Comparison of ENCODE assay signal across 18 cellular contexts in genomic region chr3:30597769-30598134, GRCh38. TPM values are rescaled to one million over a fixed set of nuclear protein-coding genes. Genes with fewer than 3 reads are reported as not detected.
A peak's percentile ranks its signal among the peaks of the same experiment; 100 is the strongest.
DNase-seq lines count a peak whose midpoint lies in the region; ATAC-seq, FAIRE-seq and TF ChIP-seq lines count a peak whose summit lies in the region.
"Had no signal": no experiment of that assay in that cellular context is flagged by ENCODE, and none has a peak within 500 bp of the region (broad histone marks: within the 10 kb centered on the region; RNA-seq: fewer than 3 reads in every experiment).

No MANE protein-coding gene starts in this region.

- H3K9ac ChIP-seq in keratinocyte (ENCODE audit: control insufficient read depth, extremely low read depth, insufficient read depth, low read length) (peak overlapping the region; percentile 45), smooth muscle cell (ENCODE audit: low read depth) (peak overlapping the region; percentile 22)

- CTCF ChIA-PET in Calu3 (lab: Charles Lee), result interaction anchor here (0.6 to 1.1 kb wide), 2 partner anchors 9 to 16 kb away, joined by 3 to 4 read pairs; partner anchors contain the start of gene TGFBR2
- CTCF ChIA-PET in T-cell (lab: Charles Lee), result no interaction called here
- CTCF ChIA-PET in activated CD8-positive, alpha-beta memory T cell treated with anti-CD3 and anti-CD28 coated beads, Interleukin-2, amount 10 ng/mL, durations not matched to agents 7 days and 5 days (lab: Charles Lee), result interaction anchor here (0.6 kb wide), 1 partner anchor 1936 kb away, joined by 4 read pairs; no protein-coding TSS in a partner anchor

- H3K79me2 ChIP-seq in keratinocyte (ENCODE audit: control insufficient read depth, insufficient read depth, low read length) (no peaks in the 10 kb centered on the region), smooth muscle cell (ENCODE audit: low read depth) (no peaks in the 10 kb centered on the region)

- ATAC-seq in T-cell (replicated peaks in 1 of 4), result no peak
- ATAC-seq in HG03521 (IDR thresholded peaks at IDR 0.05; ENCODE audit: unreplicated experiment), result no peak
- ATAC-seq in activated CD8-positive, alpha-beta memory T cell treated with anti-CD3 and anti-CD28 coated beads, Interleukin-2, amount 10 ng/mL, durations not matched to agents 7 days and 5 days, result no peak
- ATAC-seq in HG02938 (IDR thresholded peaks at IDR 0.05; ENCODE audit: unreplicated experiment), result no peak
- ATAC-seq: GM12878; stimulated activated naive CD8-positive, alpha-beta T cell treated with anti-CD3 and anti-CD28 coated beads, Interleukin-15, Interleukin-2, amounts not matched to agents 100 U/mL and 50 U/mL, for 24 hours had no signal

- dilution Hi-C loops in keratinocyte (cut with MboI; ENCODE audit: extremely low pct_ligation_motif_present, low sequenced_read_pairs), result no loop called here

- BruUV-seq in Calu3 (replicated peaks; lab: Mats Ljungman, UMichigan), result no TSS peak

- POLR2A ChIA-PET in T-cell (lab: Charles Lee), result no interaction called here

- DNase-seq in Calu3 (no peak), SJSA1 (ENCODE audit: low read depth in 1 of 2, low spot score in 2 of 2) (no peak), keratinocyte (ENCODE audit: low read depth, low spot score) (no peak), smooth muscle cell (lab: John Stamatoyannopoulos, UW; ENCODE audit: unreplicated experiment) (no peak), T-cell (no peak)
- DNase-seq in activated CD8-positive, alpha-beta memory T cell treated with anti-CD3 and anti-CD28 coated beads, Interleukin-2, amount 10 ng/mL, durations not matched to agents 7 days and 5 days, result no peak
- DNase-seq: activated CD4-positive, alpha-beta T cell treated with anti-CD3 and anti-CD28 coated beads for 4 hours; activated naive CD4-positive, alpha-beta T cell treated with Interleukin-2 at 50 U/mL for 16 hours; NCI-H187; NCI-H446 treated with DMSO at 0.1 percent for 48 hours; stimulated activated naive CD8-positive, alpha-beta T cell treated with anti-CD3 and anti-CD28 coated beads, Interleukin-15, Interleukin-2, amounts not matched to agents 100 U/mL and 50 U/mL, for 24 hours had no signal

- H3K36me3 ChIP-seq in SJSA1 (no peaks in the 10 kb centered on the region), keratinocyte (ENCODE audit: control insufficient read depth in 2 of 2, extremely low read depth in 1 of 2, insufficient read depth in 2 of 2, low read length in 2 of 2) (no peaks in the 10 kb centered on the region), smooth muscle cell (ENCODE audit: low read depth) (no peaks in the 10 kb centered on the region)

- H3F3A ChIP-seq in smooth muscle cell (ENCODE audit: low read depth), result no peaks in the 10 kb centered on the region

- TF ChIP-seq CTCF in Calu3 (IDR thresholded peaks at IDR 0.05; ENCODE audit: unreplicated experiment), result no peak
- no peak for TF ChIP-seq CTCF in keratinocyte (optimal IDR thresholded peaks at IDR 0.05 in 1 of 3, IDR thresholded peaks at IDR 0.05 in 1 of 3, conservative IDR thresholded peaks at IDR 0.05 in 1 of 3; ENCODE audit: extremely low read depth in 1 of 3, insufficient read depth in 2 of 3, low read length in 3 of 3)
- TF ChIP-seq CTCF in smooth muscle cell (IDR thresholded peaks at IDR 0.05; ENCODE audit: borderline replicate concordance, insufficient read depth, poor library complexity, severe bottlenecking), result no peak

- H3K4me1 Mint-ChIP-seq in Calu3 (ENCODE audit: low read depth, unreplicated experiment) (peaks cover 48% of the 10 kb centered on the region), T-cell (peaks cover 33 to 41% (median 40%) of the 10 kb centered on the region in 3 donors)
- peaks cover 22% of the 10 kb centered on the region for H3K4me1 Mint-ChIP-seq in activated CD8-positive, alpha-beta memory T cell treated with anti-CD3 and anti-CD28 coated beads, Interleukin-2, amount 10 ng/mL, durations not matched to agents 7 days and 5 days

- H3K27ac ChIP-seq in SJSA1 (0 out of 2 replicates have a peak overlapping the region, but pooled peaks have one; percentile 7), keratinocyte (ENCODE audit: control insufficient read depth, insufficient read depth, low read length) (peak overlapping the region; percentile 75), smooth muscle cell (ENCODE audit: low read depth) (peak overlapping the region; percentile 61)

- intact Hi-C loops in Calu3 (cut with micrococcal nuclease; ENCODE audit: unreplicated experiment), result loop anchor here (1.0 to 5.0 kb wide), 2 partner anchors 58 to 105 kb away; no protein-coding TSS in a partner anchor

- no peaks in the 10 kb centered on the region for H3K27me3 Mint-ChIP-seq in Calu3 (ENCODE audit: unreplicated experiment)
- H3K27me3 Mint-ChIP-seq in T-cell, result no peaks in the 10 kb centered on the region
- H3K27me3 Mint-ChIP-seq in activated CD8-positive, alpha-beta memory T cell treated with anti-CD3 and anti-CD28 coated beads, Interleukin-2, amount 10 ng/mL, durations not matched to agents 7 days and 5 days, result no peaks in the 10 kb centered on the region
- H3K27me3 Mint-ChIP-seq: IgD-negative memory B cell, memory B cell had no signal

- no peaks in the 10 kb centered on the region for H3K9me1 ChIP-seq in keratinocyte (ENCODE audit: control insufficient read depth, extremely low read depth, insufficient read depth, low read length)

- H3K4me1 ChIP-seq in SJSA1 (replicated peaks) (peaks cover 10% of the 10 kb centered on the region), keratinocyte (ENCODE audit: control insufficient read depth, extremely low read depth, insufficient read depth, low read length) (peaks cover 31% of the 10 kb centered on the region), smooth muscle cell (ENCODE audit: low read depth) (peaks cover 8% of the 10 kb centered on the region)

- no peak overlapping the region for H2AFZ ChIP-seq in keratinocyte (ENCODE audit: control insufficient read depth, low read length)
- no peak overlapping the region for H2AFZ ChIP-seq in smooth muscle cell (ENCODE audit: low read depth)

- H3K4me2 ChIP-seq in keratinocyte (ENCODE audit: control insufficient read depth, extremely low read depth, insufficient read depth, low read depth, low read length) (peak overlapping the region; percentile 56), smooth muscle cell (peak overlapping the region; percentile 61)

- H3K27me3 ChIP-seq in SJSA1 (replicated peaks) (no peaks in the 10 kb centered on the region), keratinocyte (ENCODE audit: control insufficient read depth, extremely low read depth, insufficient read depth, low read length) (no peaks in the 10 kb centered on the region), smooth muscle cell (ENCODE audit: low read depth) (no peaks in the 10 kb centered on the region)

- no peaks in the 10 kb centered on the region for H3K9me3 Mint-ChIP-seq in Calu3 (ENCODE audit: low read depth, unreplicated experiment)
- H3K9me3 Mint-ChIP-seq in T-cell, result peaks cover 0 to 15% (median 6%) of the 10 kb centered on the region in 3 donors
- H3K9me3 Mint-ChIP-seq in activated CD8-positive, alpha-beta memory T cell treated with anti-CD3 and anti-CD28 coated beads, Interleukin-2, amount 10 ng/mL, durations not matched to agents 7 days and 5 days (ENCODE audit: low read depth), result no peaks in the 10 kb centered on the region
- H3K9me3 Mint-ChIP-seq: IgD-negative memory B cell, memory B cell had no signal

- no peaks in the 10 kb centered on the region for H3K9me3 ChIP-seq in SJSA1 (replicated peaks)
- no peaks in the 10 kb centered on the region for H3K9me3 ChIP-seq in keratinocyte (ENCODE audit: control insufficient read depth, low read depth, low read length)
- H3K9me3 ChIP-seq in smooth muscle cell (replicated peaks; ENCODE audit: low read depth), result no peaks in the 10 kb centered on the region

- no peak overlapping the region for H3K4me3 Mint-ChIP-seq in Calu3 (ENCODE audit: low read depth, unreplicated experiment)
- H3K4me3 Mint-ChIP-seq in T-cell, result no peak overlapping the region
- no peak overlapping the region for H3K4me3 Mint-ChIP-seq in activated CD8-positive, alpha-beta memory T cell treated with anti-CD3 and anti-CD28 coated beads, Interleukin-2, amount 10 ng/mL, durations not matched to agents 7 days and 5 days
- H3K4me3 Mint-ChIP-seq: IgD-negative memory B cell, memory B cell, neural crest cell had no signal

- H3K4me3 ChIP-seq in SJSA1, result no peak overlapping the region
- peak overlapping the region in 2 of 3 experiments; percentile 2 to 44 for H3K4me3 ChIP-seq in keratinocyte (ENCODE audit: control insufficient read depth in 2 of 3, extremely low read depth in 1 of 3, insufficient read depth in 2 of 3, low read depth in 1 of 3, low read length in 3 of 3)
- H3K4me3 ChIP-seq in smooth muscle cell, result no peak overlapping the region
- H3K4me3 ChIP-seq: GM12878 had no signal

- peak overlapping the region; percentile 91 for H3K27ac Mint-ChIP-seq in Calu3 (ENCODE audit: unreplicated experiment)
- no peak overlapping the region for H3K27ac Mint-ChIP-seq in T-cell
- H3K27ac Mint-ChIP-seq in activated CD8-positive, alpha-beta memory T cell treated with anti-CD3 and anti-CD28 coated beads, Interleukin-2, amount 10 ng/mL, durations not matched to agents 7 days and 5 days, result no peak overlapping the region

- peak; percentile 13 for FAIRE-seq in keratinocyte (lab: Jason Lieb, UNC)
- FAIRE-seq: G401.6, GM12878 had no signal

- H3K36me3 Mint-ChIP-seq in Calu3 (ENCODE audit: insufficient read depth, unreplicated experiment), result peaks cover 12% of the 10 kb centered on the region
- H3K36me3 Mint-ChIP-seq in T-cell, result no peaks in the 10 kb centered on the region
- H3K36me3 Mint-ChIP-seq in activated CD8-positive, alpha-beta memory T cell treated with anti-CD3 and anti-CD28 coated beads, Interleukin-2, amount 10 ng/mL, durations not matched to agents 7 days and 5 days, result peaks cover 3% of the 10 kb centered on the region
- H3K36me3 Mint-ChIP-seq: IgD-negative memory B cell, memory B cell had no signal

- no peaks in the 10 kb centered on the region for H4K20me1 ChIP-seq in keratinocyte (ENCODE audit: control insufficient read depth, extremely low read depth, insufficient read depth, low read length)
- no peaks in the 10 kb centered on the region for H4K20me1 ChIP-seq in smooth muscle cell (ENCODE audit: low read depth)

RNA-seq across cellular contexts. Expression of gene TGFBR2, which starts 8.6 kb away (rescaled TPM):
- total RNA-seq in Calu3 (2022) (103 and 105 TPM in 2 replicates), smooth muscle cell (53.7 and 60.9 TPM in 2 replicates), T-cell (100 to 1,000 TPM; 114 to 145 (median 127) TPM)
- total RNA-seq in SJSA1 (2014; rRNA removed; shearing (Covaris generic)), result 30.6 and 44.6 TPM in 2 replicates
- polyA plus RNA-seq in keratinocyte (250 to 402 TPM (median 303 TPM) in 3 replicates), smooth muscle cell (37.5 and 39.6 TPM in 2 replicates)
- polyA plus RNA-seq in keratinocyte (2011; ENCODE audit: low read depth), result 39.9 TPM
- polyA plus RNA-seq in keratinocyte (2011; cell fraction: cytosol; rRNA removed), result 201 and 293 TPM in 2 replicates
- polyA plus RNA-seq in keratinocyte (2011; cell fraction: nucleus; rRNA removed), result 332 and 361 TPM in 2 replicates
- polyA plus RNA-seq in keratinocyte (2012; ENCODE audit: low replicate concordance), result 37.4 and 256 TPM in 2 replicates
- 379 to 451 TPM (median 420 TPM) in 3 replicates for polyA minus RNA-seq in keratinocyte
- 312 TPM for polyA minus RNA-seq in keratinocyte (2011; cell fraction: cytosol; rRNA and poly(A)+ RNA removed)
- polyA minus RNA-seq in keratinocyte (2011; cell fraction: nucleus; rRNA and poly(A)+ RNA removed), result 400 and 638 TPM in 2 replicates
- 10 to 100 TPM; 47.3 to 50.5 TPM for total RNA-seq in activated CD8-positive, alpha-beta memory T cell treated with anti-CD3 and anti-CD28 coated beads, Interleukin-2, amount 10 ng/mL, durations not matched to agents 7 days and 5 days

Comparison
In these comparisons a context has a peak if more than half of its experiments do, and no peak if none do; other contexts are left out.
1. H3K27ac ChIP-seq: peak in every context shown above with its lines; median percentile 75 in keratinocyte; 61 in smooth muscle cell; 7 in SJSA1.
2. H3K4me3 ChIP-seq: peak in keratinocyte (2 of 3); none in SJSA1 (single experiment) and smooth muscle cell (single experiment).
3. CTCF ChIA-PET loops: an anchor here in Calu3 (0.6 to 1.1 kb wide) and activated CD8-positive, alpha-beta memory T cell treated with anti-CD3 and anti-CD28 coated beads, Interleukin-2, amount 10 ng/mL, durations not matched to agents 7 days and 5 days (0.6 kb wide); none called in T-cell.